23 cellular contexts compared by ENCODE assay signal in genomic region chr2:100974712-100975520, GRCh38. TPM values are rescaled to one million over a fixed set of nuclear protein-coding genes. Genes with fewer than 3 reads are reported as not detected.
DNase-seq lines count a peak whose midpoint lies in the region; ATAC-seq, FAIRE-seq and TF ChIP-seq lines count a peak whose summit lies in the region.
"Had no signal": no experiment of that assay in that cellular context is flagged by ENCODE, and none has a peak within 500 bp of the region (broad histone marks: within the 10 kb centered on the region; RNA-seq: fewer than 3 reads in every experiment).

No MANE protein-coding gene starts in this region.

- no TSS peak for BruUV-seq in HepG2 (replicated peaks; lab: Mats Ljungman, UMichigan)

- peaks cover 54 to 90% of the 10 kb centered on the region in 2 experiments for H3K36me3 ChIP-seq in HepG2 (replicated peaks in 1 of 2; ENCODE audit: control insufficient read depth in 1 of 2, insufficient read depth in 2 of 2, low read length in 2 of 2)
- peaks cover 0 to 40% (median 2%) of the 10 kb centered on the region in 4 donors for H3K36me3 ChIP-seq in right lobe of liver
- H3K36me3 ChIP-seq in upper lobe of right lung, result no peaks in the 10 kb centered on the region
- H3K36me3 ChIP-seq: HAP-1 had no signal

- in situ Hi-C loops in HepG2 (cut with HindIII; ENCODE audit: extremely low pct_ligation_motif_present, low pct_unique_long_range_greater_than_20kb), result no loop called here

- ATAC-seq in HepG2 (no peak), right lobe of liver (no peak), upper lobe of right lung (no peak), HG03457 (IDR thresholded peaks at IDR 0.05; ENCODE audit: unreplicated experiment) (no peak)

- TF ChIP-seq RAD21 in HepG2 (CRISPR knock-in tag; IDR thresholded peaks at IDR 0.05), result no peak

- FAIRE-seq in HepG2 (lab: Jason Lieb, UNC), result no peak
- FAIRE-seq: D721Med, GM12892, GM18507, H1, HTR-8/SVneo had no signal

- H3K4me3 ChIP-seq in HepG2 (replicated peaks in 1 of 3; ENCODE audit: insufficient read depth in 1 of 3, low read depth in 2 of 3, low read length in 3 of 3) (no peak overlapping the region), right lobe of liver (no peak overlapping the region), upper lobe of right lung (no peak overlapping the region), lower leg skin (ENCODE audit: low read depth, poor library complexity, severe bottlenecking) (no peak overlapping the region)
- H3K4me3 ChIP-seq: HAP-1 had no signal

- CTCF ChIA-PET in HepG2 (lab: Yijun Ruan, JAX; ENCODE audit: low intra/inter-chr PET ratio, low total read pairs), result no interaction called here

- H3K9me3 ChIP-seq in HepG2 (ENCODE audit: low read length) (no peaks in the 10 kb centered on the region), right lobe of liver (no peaks in the 10 kb centered on the region), upper lobe of right lung (no peaks in the 10 kb centered on the region)
- H3K9me3 ChIP-seq: HAP-1 had no signal

- no peak for DNase-seq in HepG2 (ENCODE audit: low spot score)
- no peak for DNase-seq in right lobe of liver
- peak in 24 of 42 donors; percentile 13 to 78 (median 42) for DNase-seq in head of caudate nucleus
- peak; percentile 51 for DNase-seq in posterior vena cava (ENCODE audit: low spot score)
- DNase-seq in upper lobe of right lung, result peak; percentile 45
- DNase-seq in lower leg skin (ENCODE audit: low spot score in 2 of 2), result no peak
- DNase-seq in activated gamma-delta T cell (lab: John Stamatoyannopoulos, UW), result no peak
- DNase-seq: 8988T; C1 segment of cervical spinal cord; CD4-positive, CD25-positive, alpha-beta regulatory T cell; CD8-positive, alpha-beta memory T cell; COR-L47; DMS153; DMS79; GDM1; KBM-7 had no signal

- 97% methylated on average over 19 of the region's 22 CpGs for WGBS in HepG2 (ENCODE audit: low lambda C conversion rate)
- WGBS in right lobe of liver (ENCODE audit: insufficient coverage, low coverage, low lambda C conversion rate, missing lambda C conversion rate), result 90% methylated on average over 10 of the region's 22 CpGs
- WGBS in lower leg skin, 2 donors, result 91% methylated on average over 22 of the region's 22 CpGs

- no peaks in the 10 kb centered on the region for H4K20me1 ChIP-seq in HepG2 (ENCODE audit: insufficient read depth, low read length)

- no peaks in the 10 kb centered on the region for H3K27me3 ChIP-seq in HepG2 (ENCODE audit: control insufficient read depth in 1 of 2, insufficient read depth in 2 of 2, low read length in 2 of 2)
- no peaks in the 10 kb centered on the region for H3K27me3 ChIP-seq in right lobe of liver
- H3K27me3 ChIP-seq in upper lobe of right lung, result no peaks in the 10 kb centered on the region

- no peak for TF ChIP-seq CTCF in HepG2 (CRISPR knock-in tag; IDR thresholded peaks at IDR 0.05)
- no peak for TF ChIP-seq CTCF in right lobe of liver (IDR thresholded peaks at IDR 0.05)
- TF ChIP-seq CTCF in upper lobe of right lung (IDR thresholded peaks at IDR 0.05), result no peak
- TF ChIP-seq CTCF in lower leg skin (IDR thresholded peaks at IDR 0.05), result no peak

- H3K4me1 ChIP-seq in HepG2 (ENCODE audit: insufficient read depth, low read length), result no peaks in the 10 kb centered on the region
- H3K4me1 ChIP-seq in right lobe of liver, result no peaks in the 10 kb centered on the region
- H3K4me1 ChIP-seq in upper lobe of right lung, result no peaks in the 10 kb centered on the region

- no peak overlapping the region for H3K4me2 ChIP-seq in HepG2 (ENCODE audit: low read depth, low read length)

- TF ChIP-seq EP300 in HepG2 (IDR thresholded peaks at IDR 0.05; ENCODE audit: low read depth in 2 of 2, low read length in 2 of 2) (no peak), HepG2 (CRISPR knock-in tag; IDR thresholded peaks at IDR 0.05; ENCODE audit: borderline replicate concordance) (no peak)

- no peaks in the 10 kb centered on the region for H3K79me2 ChIP-seq in HepG2 (ENCODE audit: insufficient read depth, low read length)

- TF ChIP-seq POLR2A in HepG2 (IDR thresholded peaks at IDR 0.05; ENCODE audit: insufficient read depth in 1 of 2, low read depth in 2 of 2, low read length in 2 of 2) (no peak), right lobe of liver (IDR thresholded peaks at IDR 0.05) (no peak), lower leg skin (IDR thresholded peaks at IDR 0.05) (no peak)

- POLR2A ChIA-PET in HepG2 (lab: Yijun Ruan, JAX), result no interaction called here

- no peak overlapping the region for H3K9ac ChIP-seq in HepG2 (ENCODE audit: insufficient read depth, low read depth, low read length)

- H2AFZ ChIP-seq in HepG2 (ENCODE audit: low read length), result no peak overlapping the region

- H3K27ac ChIP-seq in HepG2 (ENCODE audit: extremely low read length, insufficient read depth, low read length), result no peak overlapping the region
- no peak overlapping the region for H3K27ac ChIP-seq in right lobe of liver
- no peak overlapping the region for H3K27ac ChIP-seq in upper lobe of right lung

- intact Hi-C loops in HepG2 (cut with micrococcal nuclease; ENCODE audit: unreplicated experiment), result no loop called here
- intact Hi-C loops in right lobe of liver (cut with DNase I), result no loop called here
- intact Hi-C loops in head of caudate nucleus (cut with DNase I), result no loop called here
- intact Hi-C loops in posterior vena cava (cut with DNase I), result no loop called here
- intact Hi-C loops in upper lobe of right lung (cut with DNase I), result no loop called here
- intact Hi-C loops in lower leg skin (cut with DNase I; ENCODE audit: low total_unique reads), result no loop called here

TF ChIP-seq in HepG2, 621 proteins besides CTCF, POLR2A, EP300 and RAD21:
- TF ChIP-seq RBM22 (optimal IDR thresholded peaks at IDR 0.05; ENCODE audit: low read length) (peak; percentile 73), NFKB2 (CRISPR knock-in tag; IDR thresholded peaks at IDR 0.05; ENCODE audit: borderline replicate concordance) (0 out of 2 replicates have a peak, but pooled peaks have one; percentile 20), ZFP36L1 (CRISPR knock-in tag; IDR thresholded peaks at IDR 0.05) (0 out of 2 replicates have a peak, but pooled peaks have one; percentile 28)
- TF ChIP-seq, protein P1, sequence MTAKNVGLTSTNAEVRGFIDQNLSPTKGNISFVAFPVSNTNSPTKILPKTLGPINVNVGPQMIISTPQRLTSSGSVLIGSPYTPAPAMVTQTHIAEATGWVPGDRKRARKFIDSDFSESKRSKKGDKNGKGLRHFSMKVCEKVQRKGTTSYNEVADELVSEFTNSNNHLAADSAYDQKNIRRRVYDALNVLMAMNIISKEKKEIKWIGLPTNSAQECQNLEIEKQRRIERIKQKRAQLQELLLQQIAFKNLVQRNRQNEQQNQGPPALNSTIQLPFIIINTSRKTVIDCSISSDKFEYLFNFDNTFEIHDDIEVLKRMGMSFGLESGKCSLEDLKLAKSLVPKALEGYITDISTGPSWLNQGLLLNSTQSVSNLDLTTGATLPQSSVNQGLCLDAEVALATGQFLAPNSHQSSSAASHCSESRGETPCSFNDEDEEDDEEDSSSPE (CRISPR knock-in tag; IDR thresholded peaks at IDR 0.05), result no peak

RNA-seq across cellular contexts. Expression of gene RPL31, which starts 27.2 kb away (rescaled TPM):
- total RNA-seq in HepG2 (2016; rRNA removed; fragmentation: Illumina TruSeq; extraction: Trizol), result 3,331 and 4,246 TPM in 2 replicates
- total RNA-seq in HepG2 (2016; cell fraction: cytosol; rRNA removed; fragmentation: Illumina TruSeq; extraction: Trizol; ENCODE audit: low read depth), result 5,225 and 5,854 TPM in 2 replicates
- total RNA-seq in HepG2 (2016; cell fraction: insoluble cytoplasmic fraction; rRNA removed; fragmentation: Illumina TruSeq; extraction: Trizol), result 3,362 and 4,378 TPM in 2 replicates
- total RNA-seq in HepG2 (2016; cell fraction: membrane; rRNA removed; fragmentation: Illumina TruSeq; extraction: Trizol), result 8,556 and 9,092 TPM in 2 replicates
- total RNA-seq in HepG2 (2016; cell fraction: nucleus; rRNA removed; fragmentation: Illumina TruSeq; extraction: Trizol), result 1,122 and 1,268 TPM in 2 replicates
- 3,582 and 3,614 TPM in 2 replicates for polyA plus RNA-seq in HepG2 (2011; rRNA removed)
- polyA plus RNA-seq in HepG2 (2011; cell fraction: cytosol; rRNA removed), result 3,176 and 4,386 TPM in 2 replicates
- 741 and 878 TPM in 2 replicates for polyA plus RNA-seq in HepG2 (2011; cell fraction: nucleus; rRNA removed)
- polyA plus RNA-seq in HepG2 (2012), result 8,552 and 9,844 TPM in 2 replicates
- polyA plus RNA-seq in HepG2 (2016; cell fraction: cytosol; fragmentation: Illumina TruSeq; extraction: Trizol; ENCODE audit: low read depth), result 7,218 and 7,614 TPM in 2 replicates
- 4,222 and 4,697 TPM in 2 replicates for polyA plus RNA-seq in HepG2 (2016; cell fraction: insoluble cytoplasmic fraction; fragmentation: Illumina TruSeq; extraction: Trizol; ENCODE audit: low read depth)
- polyA plus RNA-seq in HepG2 (2016; cell fraction: membrane; fragmentation: Illumina TruSeq; extraction: Trizol; ENCODE audit: low read depth), result 8,348 and 8,377 TPM in 2 replicates
- polyA plus RNA-seq in HepG2 (2016; cell fraction: nucleus; fragmentation: Illumina TruSeq; extraction: Trizol; ENCODE audit: insufficient read depth, low read depth), result 2,101 and 2,110 TPM in 2 replicates
- polyA minus RNA-seq in HepG2 (2011; rRNA and poly(A)+ RNA removed; ENCODE audit: low replicate concordance), result 234 and 364 TPM in 2 replicates
- 317 and 452 TPM in 2 replicates for polyA minus RNA-seq in HepG2 (2011; cell fraction: cytosol; rRNA and poly(A)+ RNA removed)
- polyA minus RNA-seq in HepG2 (2011; cell fraction: nucleus; rRNA and poly(A)+ RNA removed), result 241 and 344 TPM in 2 replicates
- total RNA-seq in right lobe of liver, result 100 to 1,000 TPM; 363 to 497 (median 443) TPM
- total RNA-seq in posterior vena cava, result 1,000 to 10,000 TPM; 1,083 to 1,087 TPM
- total RNA-seq in upper lobe of right lung, result 1,071 TPM
- 1,000 to 10,000 TPM; 1,244 to 1,827 (median 1,503) TPM for total RNA-seq in lower leg skin

Comparison
In these comparisons a context has a peak if more than half of its experiments do, and no peak if none do; other contexts are left out.
1. DNase-seq: peak in head of caudate nucleus (24 of 42), posterior vena cava (single experiment) and upper lobe of right lung (single experiment); none in HepG2 (single experiment), right lobe of liver (0 of 3), lower leg skin (0 of 2) and activated gamma-delta T cell (single experiment).